ENCODE assay signal across 8 cellular contexts in the genomic region with DNA sequence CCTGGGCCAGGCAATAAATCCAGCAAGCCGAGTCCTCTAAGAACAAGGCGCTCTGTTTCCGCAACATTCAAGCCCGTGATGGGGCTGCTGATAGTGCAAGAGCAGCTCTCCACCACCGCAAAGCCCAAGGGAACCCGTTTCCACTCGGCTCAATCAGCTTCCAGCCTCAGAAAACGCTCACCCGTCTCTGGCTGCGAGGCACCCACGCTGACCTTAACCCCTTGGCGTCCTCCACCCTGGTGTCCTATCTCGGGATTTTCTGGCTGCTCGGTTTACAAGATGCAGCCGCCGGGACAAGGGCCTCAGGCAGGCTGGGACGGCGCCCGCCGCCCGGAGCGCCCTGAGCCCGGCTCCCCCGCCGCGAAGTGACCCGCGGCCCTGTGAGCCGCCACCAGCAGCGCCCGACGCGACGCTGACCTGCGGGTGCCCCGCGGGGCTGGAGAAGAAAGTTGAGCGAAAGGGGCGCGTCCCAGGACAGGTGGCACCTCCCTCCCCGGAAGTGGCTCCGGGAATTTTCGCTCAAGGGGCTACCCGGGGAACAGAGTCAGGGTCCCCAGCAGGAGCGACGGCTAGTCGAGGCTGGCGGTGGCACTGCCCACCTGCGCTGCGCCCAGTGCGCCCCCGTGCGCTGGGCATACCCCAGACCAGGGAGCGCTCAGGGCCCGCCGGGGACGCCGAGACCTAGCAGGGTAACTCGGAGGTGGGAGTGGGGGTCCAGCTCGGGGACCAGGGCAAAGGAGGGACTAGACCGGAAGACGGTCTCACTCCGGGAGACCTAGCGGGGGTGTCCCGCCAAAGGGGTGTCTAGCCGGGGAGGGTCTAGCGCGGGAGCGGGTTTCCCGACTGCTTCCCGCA. TPM values are rescaled to one million over a fixed set of nuclear protein-coding genes. Genes with fewer than 3 reads are reported as not detected.
DNase-seq lines count a peak whose midpoint lies in the region; ATAC-seq and TF ChIP-seq lines count a peak whose summit lies in the region.

No MANE protein-coding gene starts in this region.

- H3K9me1 ChIP-seq in IMR-90 (ENCODE audit: insufficient read depth, low read length), result 0 out of 2 replicates have a peak, but pooled peaks cover 4% of the 10 kb centered on the region

- peak; percentile 52 for ATAC-seq in IMR-90 (ENCODE audit: low read depth)
- ATAC-seq in thoracic aorta (ENCODE audit: insufficient number of reproducible peaks, low FRiP score, low read depth), result no peak
- no peak for ATAC-seq in HG03521 (IDR thresholded peaks at IDR 0.05; ENCODE audit: unreplicated experiment)

- intact Hi-C loops in IMR-90 (cut with micrococcal nuclease) (loop anchor here (2.0 kb wide), 1 partner anchor 80 kb away; no protein-coding TSS in a partner anchor), esophagus squamous epithelium (cut with DNase I) (no loop called here)
- intact Hi-C loops in activated CD4-positive, alpha-beta T cell treated with anti-CD3 and anti-CD28 coated beads, Interleukin-2, amount 10 ng/mL, durations not matched to agents 24 days and 14 days (cut with micrococcal nuclease), result no loop called here

- 5% methylated on average over 30 of the region's 71 CpGs; no CpG with 5 or more reads in 1 of the 2 experiments for WGBS in IMR-90 (ENCODE audit: extremely low coverage in 2 of 2, insufficient read length in 1 of 2), 2 experiments
- WGBS in esophagus squamous epithelium, 2 donors, result 0 to 3% methylated on average over 4 to 7 of the region's 71 CpGs

- peaks cover 65% of the 10 kb centered on the region for H3K27me3 Mint-ChIP-seq in activated CD4-positive, alpha-beta T cell treated with anti-CD3 and anti-CD28 coated beads, Interleukin-2, amount 10 ng/mL, durations not matched to agents 24 days and 14 days

- H3K9me3 Mint-ChIP-seq in activated CD4-positive, alpha-beta T cell treated with anti-CD3 and anti-CD28 coated beads, Interleukin-2, amount 10 ng/mL, durations not matched to agents 24 days and 14 days, result no peaks in the 10 kb centered on the region

- CTCF ChIA-PET in IMR-90 (lab: Yijun Ruan, JAX), result interaction anchor here (0.6 to 1.1 kb wide), 2 partner anchors 10 to 83 kb away, joined by 3 read pairs; no protein-coding TSS in a partner anchor

- H2BK120ac ChIP-seq in IMR-90 (ENCODE audit: low read depth, low read length), result no peak overlapping the region; the same call in 1 of the 2 replicates

- no TSS peak for BruUV-seq in IMR-90 (replicated peaks; lab: Mats Ljungman, UMichigan)

- POLR2A ChIA-PET in IMR-90 (lab: Charles Lee; ENCODE audit: unreplicated experiment), result no interaction called here

- H3K9ac ChIP-seq in IMR-90 (ENCODE audit: low read depth, low read length), result peak overlapping the region; percentile 73

- H4K5ac ChIP-seq in IMR-90 (ENCODE audit: low read depth, low read length), result no peak overlapping the region

- no peak overlapping the region for H3K27ac Mint-ChIP-seq in activated CD4-positive, alpha-beta T cell treated with anti-CD3 and anti-CD28 coated beads, Interleukin-2, amount 10 ng/mL, durations not matched to agents 24 days and 14 days

- TF ChIP-seq CTCF in IMR-90 (conservative IDR thresholded peaks at IDR 0.05; ENCODE audit: low read depth, low read length), result no peak
- TF ChIP-seq CTCF in esophagus squamous epithelium (IDR thresholded peaks at IDR 0.05), result peak in 1 of 6 experiments; percentile 4
- no peak for TF ChIP-seq CTCF in thoracic aorta (IDR thresholded peaks at IDR 0.05)

- H4K91ac ChIP-seq in IMR-90 (ENCODE audit: insufficient read depth, low read depth, low read length), result no peak overlapping the region

- no peak overlapping the region for H2BK5ac ChIP-seq in IMR-90 (ENCODE audit: low read depth, low read length, poor library complexity, severe bottlenecking)

- H2AK5ac ChIP-seq in IMR-90 (ENCODE audit: low read depth, low read length), result no peak overlapping the region

- H3K4me1 ChIP-seq in IMR-90 (ENCODE audit: control insufficient read depth, insufficient read depth, low read length), result no peaks in the 10 kb centered on the region; the same call in 1 of the 2 replicates
- H3K4me1 ChIP-seq in esophagus squamous epithelium, result peaks cover 16 to 72% (median 18%) of the 10 kb centered on the region in 3 donors
- H3K4me1 ChIP-seq in thoracic aorta (ENCODE audit: control insufficient read depth in 1 of 2, low read depth in 2 of 2), result peaks cover 3 to 11% of the 10 kb centered on the region in 2 donors

- no peak overlapping the region for H2BK15ac ChIP-seq in IMR-90 (ENCODE audit: low read depth, low read length)

- peak overlapping the region; percentile 31 for H3K23ac ChIP-seq in IMR-90 (ENCODE audit: low read depth, low read length)

- no peaks in the 10 kb centered on the region for H4K20me1 ChIP-seq in IMR-90 (ENCODE audit: insufficient read depth, low read length)

- H2BK20ac ChIP-seq in IMR-90 (ENCODE audit: low read depth, low read length), result no peak overlapping the region

- H3K4me3 Mint-ChIP-seq in activated CD4-positive, alpha-beta T cell treated with anti-CD3 and anti-CD28 coated beads, Interleukin-2, amount 10 ng/mL, durations not matched to agents 24 days and 14 days, result peak overlapping the region; percentile 69

- H3K27ac ChIP-seq in IMR-90 (ENCODE audit: insufficient read depth, low read length), result no peak overlapping the region; the same call in 1 of the 2 replicates
- peak overlapping the region; percentile 84 to 93 (median 91) for H3K27ac ChIP-seq in esophagus squamous epithelium
- no peak overlapping the region for H3K27ac ChIP-seq in thoracic aorta

- H3K79me1 ChIP-seq in IMR-90 (ENCODE audit: low read depth in 1 of 2, low read length in 2 of 2), result no peaks in the 10 kb centered on the region

- peak overlapping the region; percentile 90 for H2AK9ac ChIP-seq in IMR-90 (replicated peaks; ENCODE audit: low read depth, low read length, poor library complexity)

- DNase-seq in DMS53 (lab: John Stamatoyannopoulos, UW) (peak; percentile 58), DMS53 treated with DMSO at 0.1 percent for 48 hours (lab: John Stamatoyannopoulos, UW; ENCODE audit: unreplicated experiment) (no peak), IMR-90 (peak; percentile 16), esophagus squamous epithelium (lab: John Stamatoyannopoulos, UW) (no peak), mucosa of gallbladder (ENCODE audit: low spot score) (peak; percentile 49), thoracic aorta (ENCODE audit: low spot score) (no peak)
- peak; percentile 72 for DNase-seq in activated CD4-positive, alpha-beta T cell treated with anti-CD3 and anti-CD28 coated beads, Interleukin-2, amount 10 ng/mL, durations not matched to agents 24 days and 14 days

- no peak overlapping the region; the same call in 1 of the 2 replicates for H3K4ac ChIP-seq in IMR-90 (ENCODE audit: low read depth, low read length)

- H3K56ac ChIP-seq in IMR-90 (ENCODE audit: extremely low read depth, insufficient read depth, low read length), result no peak overlapping the region

- H3K4me1 Mint-ChIP-seq in activated CD4-positive, alpha-beta T cell treated with anti-CD3 and anti-CD28 coated beads, Interleukin-2, amount 10 ng/mL, durations not matched to agents 24 days and 14 days, result peaks cover 3% of the 10 kb centered on the region

- H3K4me3 ChIP-seq in IMR-90 (ENCODE audit: insufficient read depth, low read depth, low read length), result peak overlapping the region; percentile 72
- peak overlapping the region; percentile 75 to 95 (median 88) for H3K4me3 ChIP-seq in esophagus squamous epithelium
- H3K4me3 ChIP-seq in thoracic aorta, result peak overlapping the region; percentile 97

- H3K36me3 ChIP-seq in IMR-90 (ENCODE audit: control insufficient read depth, insufficient read depth, low read length) (0 out of 2 replicates have a peak, but pooled peaks cover 1% of the 10 kb centered on the region), esophagus squamous epithelium (peaks cover 0 to 10% (median 0%) of the 10 kb centered on the region in 3 donors), thoracic aorta (no peaks in the 10 kb centered on the region)

- TF ChIP-seq RAD21 in IMR-90 (IDR thresholded peaks at IDR 0.05; ENCODE audit: low read length), result no peak

- H3K9me3 ChIP-seq in IMR-90 (ENCODE audit: control insufficient read depth, insufficient read depth, low read length), result no peaks in the 10 kb centered on the region
- H3K9me3 ChIP-seq in esophagus squamous epithelium, result no peaks in the 10 kb centered on the region
- no peaks in the 10 kb centered on the region for H3K9me3 ChIP-seq in thoracic aorta

- dilution Hi-C loops in IMR-90 (cut with HindIII; ENCODE audit: low sequenced_read_pairs, unreplicated experiment), result no loop called here

- H4K8ac ChIP-seq in IMR-90 (ENCODE audit: low read depth in 2 of 2, low read length in 2 of 2), result peak overlapping the region in 1 of 2 experiments; percentile 9; a peak in 1 of 4 replicates

- peak overlapping the region; percentile 14; the same call in 1 of the 2 replicates for H3K14ac ChIP-seq in IMR-90 (replicated peaks; ENCODE audit: low read depth, low read length)

- TF ChIP-seq POLR2A in IMR-90 (IDR thresholded peaks at IDR 0.05; ENCODE audit: low read depth, low read length) (no peak), esophagus squamous epithelium (IDR thresholded peaks at IDR 0.05) (peak in 1 of 4 donors; percentile 20)

- H3K18ac ChIP-seq in IMR-90 (ENCODE audit: low read depth, low read length), result no peak overlapping the region; the same call in 1 of the 2 replicates

- H3K27me3 ChIP-seq in IMR-90 (ENCODE audit: control insufficient read depth, insufficient read depth, low read length) (peaks cover 27% of the 10 kb centered on the region), esophagus squamous epithelium (peaks cover 0 to 3% (median 0%) of the 10 kb centered on the region in 4 donors), thoracic aorta (replicated peaks; ENCODE audit: insufficient read depth) (no peaks in the 10 kb centered on the region)

- no peaks in the 10 kb centered on the region for H3K36me3 Mint-ChIP-seq in activated CD4-positive, alpha-beta T cell treated with anti-CD3 and anti-CD28 coated beads, Interleukin-2, amount 10 ng/mL, durations not matched to agents 24 days and 14 days (ENCODE audit: low read depth)

- peak overlapping the region; percentile 95 for H2AFZ ChIP-seq in IMR-90 (replicated peaks; ENCODE audit: low read length, poor library complexity)

- peak overlapping the region; percentile 84 for H3K4me2 ChIP-seq in IMR-90 (ENCODE audit: low read depth, low read length)

- in situ Hi-C loops in IMR-90 (cut with MboI; ENCODE audit: low sequenced_read_pairs), result no loop called here

TF ChIP-seq in IMR-90, 13 proteins besides CTCF, POLR2A, EP300 and RAD21 (continues in another document):
- no peak for TF ChIP-seq FOS (IDR thresholded peaks at IDR 0.05; ENCODE audit: low read depth, low read length)
- TF ChIP-seq CEBPB (IDR thresholded peaks at IDR 0.05; ENCODE audit: low read depth, low read length), result no peak
- no peak for TF ChIP-seq RCOR1 (IDR thresholded peaks at IDR 0.05; ENCODE audit: insufficient replicate concordance, low read length)

RNA-seq across cellular contexts. Expression of gene SPATA12, which starts 18.1 kb away (rescaled TPM):
- total RNA-seq in IMR-90 (2012; rRNA removed), result under 0.01 TPM in 1 of 2 replicates, not detected in the other
- not detected in 2 replicates for polyA plus RNA-seq in IMR-90 (2012; rRNA removed)
- polyA plus RNA-seq in IMR-90 (2012; cell fraction: cytosol; rRNA removed), result not detected in 2 replicates
- polyA plus RNA-seq in IMR-90 (2012; cell fraction: nucleus; rRNA removed; ENCODE audit: low replicate concordance), result not detected in 2 replicates
- total RNA-seq in activated CD4-positive, alpha-beta T cell treated with anti-CD3 and anti-CD28 coated beads, Interleukin-2, amount 10 ng/mL, durations not matched to agents 24 days and 14 days, result not detected in 2 replicates
- total RNA-seq in esophagus squamous epithelium, result under 1 TPM in 1 of 4 donors, not detected in 3; 0.09 TPM
- 0.43 TPM for total RNA-seq in mucosa of gallbladder
- total RNA-seq in thoracic aorta, result not detected

Comparison
In these comparisons a context has a peak if more than half of its experiments do, and no peak if none do; other contexts are left out.
1. DNase-seq: peak in DMS53 (single experiment), IMR-90 (single experiment), activated CD4-positive, alpha-beta T cell treated with anti-CD3 and anti-CD28 coated beads, Interleukin-2, amount 10 ng/mL, durations not matched to agents 24 days and 14 days (single experiment) and mucosa of gallbladder (single experiment); none in DMS53 treated with DMSO at 0.1 percent for 48 hours (single experiment), esophagus squamous epithelium (single experiment) and thoracic aorta (single experiment).
2. H3K27ac ChIP-seq: peak in esophagus squamous epithelium (4 of 4); none in IMR-90 (single experiment) and thoracic aorta (0 of 2).
3. Peak in every context shown above with its lines, with median percentiles within 50 percentile points of each other: H3K4me3 ChIP-seq.